In the genomic region with DNA sequence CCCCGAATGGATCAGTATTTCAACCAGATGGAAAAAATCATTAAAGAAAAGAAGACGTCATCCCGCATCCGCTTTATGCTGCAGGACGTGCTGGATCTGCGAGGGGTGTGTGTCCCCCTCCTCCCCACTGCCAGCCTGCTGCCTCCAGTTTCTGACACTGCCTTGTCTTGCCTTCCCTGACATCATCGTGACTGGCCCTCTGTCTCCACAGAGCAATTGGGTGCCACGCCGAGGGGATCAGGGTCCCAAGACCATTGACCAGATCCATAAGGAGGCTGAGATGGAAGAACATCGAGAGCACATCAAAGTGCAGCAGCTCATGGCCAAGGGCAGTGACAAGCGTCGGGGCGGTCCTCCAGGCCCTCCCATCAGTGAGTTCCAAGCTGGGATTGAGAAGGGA, we compare ENCODE assay signal across 17 cellular contexts. TPM values are rescaled to one million over a fixed set of nuclear protein-coding genes. Genes with fewer than 3 reads are reported as not detected.
DNase-seq lines count a peak whose midpoint lies in the region; ATAC-seq and TF ChIP-seq lines count a peak whose summit lies in the region.
"Had no signal": no experiment of that assay in that cellular context is flagged by ENCODE, and none has a peak within 500 bp of the region (broad histone marks: within the 10 kb centered on the region; RNA-seq: fewer than 3 reads in every experiment).

No MANE protein-coding gene starts in this region.

- CTCF ChIA-PET in activated CD4-positive, alpha-beta T cell treated with anti-CD3 and anti-CD28 coated beads for 36 hours (lab: Charles Lee): interaction anchor here (1.0 to 1.4 kb wide), 3 partner anchors 13 to 28 kb away, joined by 3 to 4 read pairs (median 4); no protein-coding TSS in a partner anchor

- no peak for ATAC-seq in activated CD4-positive, alpha-beta T cell treated with anti-CD3 and anti-CD28 coated beads for 36 hours
- no peak for ATAC-seq in CD4-positive, CD25-positive, alpha-beta regulatory T cell (ENCODE audit: low read depth in 2 of 2)
- ATAC-seq in GM18861 (IDR thresholded peaks at IDR 0.05; ENCODE audit: unreplicated experiment): no peak
- ATAC-seq: T-cell had no signal

- peak overlapping the region; percentile 65 for H3K27ac Mint-ChIP-seq in activated CD4-positive, alpha-beta T cell treated with anti-CD3 and anti-CD28 coated beads for 36 hours
- peak overlapping the region in 2 of 3 donors; percentile 46 to 52 for H3K27ac Mint-ChIP-seq in CD4-positive, CD25-positive, alpha-beta regulatory T cell
- peak overlapping the region; percentile 42 for H3K27ac Mint-ChIP-seq in chondrocyte (ENCODE audit: unreplicated experiment)
- H3K27ac Mint-ChIP-seq: mesothelial cell of epicardium had no signal

- no peaks in the 10 kb centered on the region for H3K9me3 Mint-ChIP-seq in activated CD4-positive, alpha-beta T cell treated with anti-CD3 and anti-CD28 coated beads for 36 hours (ENCODE audit: low read depth)
- H3K9me3 Mint-ChIP-seq in CD4-positive, CD25-positive, alpha-beta regulatory T cell: no peaks in the 10 kb centered on the region
- H3K9me3 Mint-ChIP-seq in chondrocyte (ENCODE audit: low read depth): no peaks in the 10 kb centered on the region
- H3K9me3 Mint-ChIP-seq: mesothelial cell of epicardium, neural crest cell, T-cell had no signal

- peaks cover 95% of the 10 kb centered on the region for H3K36me3 ChIP-seq in CD4-positive, CD25-positive, alpha-beta regulatory T cell (ENCODE audit: control insufficient read depth, insufficient read depth, low read length)

- intact Hi-C loops in activated CD4-positive, alpha-beta T cell treated with anti-CD3 and anti-CD28 coated beads for 36 hours (cut with DNase I, micrococcal nuclease): no loop called here

- peaks cover 42% of the 10 kb centered on the region for H3K4me1 Mint-ChIP-seq in activated CD4-positive, alpha-beta T cell treated with anti-CD3 and anti-CD28 coated beads for 36 hours
- peaks cover 0 to 6% (median 2%) of the 10 kb centered on the region in 4 donors for H3K4me1 Mint-ChIP-seq in CD4-positive, CD25-positive, alpha-beta regulatory T cell
- H3K4me1 Mint-ChIP-seq in chondrocyte (ENCODE audit: low read depth): peaks cover 22% of the 10 kb centered on the region
- H3K4me1 Mint-ChIP-seq: mesothelial cell of epicardium, neural crest cell, T-cell had no signal

- no peaks in the 10 kb centered on the region for H3K9me3 ChIP-seq in CD4-positive, CD25-positive, alpha-beta regulatory T cell (ENCODE audit: control insufficient read depth in 2 of 2, low read length in 2 of 2)
- H3K9me3 ChIP-seq: BLaER1 treated with 17β-estradiol and CSF1 and Interleukin-3, amounts not matched to agents 10 nM and 100 nM had no signal

- H3K27me3 ChIP-seq in CD4-positive, CD25-positive, alpha-beta regulatory T cell (ENCODE audit: control insufficient read depth, insufficient read depth, low read length): no peaks in the 10 kb centered on the region
- H3K27me3 ChIP-seq: BLaER1 treated with 17β-estradiol and CSF1 and Interleukin-3, amounts not matched to agents 10 nM and 100 nM; brain microvascular endothelial cell; foreskin keratinocyte had no signal

- no peak for TF ChIP-seq CTCF in chondrocyte (IDR thresholded peaks at IDR 0.05)

- no peak overlapping the region for H3K4me3 Mint-ChIP-seq in activated CD4-positive, alpha-beta T cell treated with anti-CD3 and anti-CD28 coated beads for 36 hours
- no peak overlapping the region for H3K4me3 Mint-ChIP-seq in CD4-positive, CD25-positive, alpha-beta regulatory T cell
- H3K4me3 Mint-ChIP-seq in chondrocyte (ENCODE audit: unreplicated experiment): no peak overlapping the region
- H3K4me3 Mint-ChIP-seq: mesothelial cell of epicardium, neural crest cell, T-cell had no signal

- DNase-seq in activated CD4-positive, alpha-beta T cell treated with anti-CD3 and anti-CD28 coated beads for 36 hours: no peak
- no peak for DNase-seq in activated CD4-positive, alpha-beta T cell treated with anti-CD3 and anti-CD28 coated beads, Interleukin-2, amount 50 U/mL, for 4 hours
- no peak for DNase-seq in CD4-positive, CD25-positive, alpha-beta regulatory T cell
- DNase-seq in chondrocyte (ENCODE audit: low spot score) (no peak), NCI-H146 (lab: John Stamatoyannopoulos, UW) (no peak)
- DNase-seq: 8988T, brain microvascular endothelial cell, cortex of kidney, DMS153, foreskin keratinocyte, NCI-H2029, NCI-H446, T-cell had no signal

- H3K4me3 ChIP-seq in CD4-positive, CD25-positive, alpha-beta regulatory T cell (ENCODE audit: low read depth, low read length): no peak overlapping the region
- H3K4me3 ChIP-seq: BLaER1 treated with 17β-estradiol and CSF1 and Interleukin-3, amounts not matched to agents 10 nM and 100 nM had no signal

- H3K27me3 Mint-ChIP-seq in activated CD4-positive, alpha-beta T cell treated with anti-CD3 and anti-CD28 coated beads for 36 hours: no peaks in the 10 kb centered on the region
- H3K27me3 Mint-ChIP-seq in CD4-positive, CD25-positive, alpha-beta regulatory T cell: no peaks in the 10 kb centered on the region
- H3K27me3 Mint-ChIP-seq in chondrocyte (ENCODE audit: low read depth): no peaks in the 10 kb centered on the region
- H3K27me3 Mint-ChIP-seq: T-cell had no signal

- no peaks in the 10 kb centered on the region for H3K4me1 ChIP-seq in CD4-positive, CD25-positive, alpha-beta regulatory T cell (ENCODE audit: control insufficient read depth, insufficient read depth, low read length, poor library complexity, severe bottlenecking)

- POLR2A ChIA-PET in activated CD4-positive, alpha-beta T cell treated with anti-CD3 and anti-CD28 coated beads for 36 hours (lab: Charles Lee): interaction anchor here (0.7 to 2.5 kb wide), 5 partner anchors 9 to 82 kb away, joined by 3 to 10 read pairs (median 3); no protein-coding TSS in a partner anchor

- no peak overlapping the region for H3K27ac ChIP-seq in CD4-positive, CD25-positive, alpha-beta regulatory T cell (ENCODE audit: insufficient read depth, low read length, poor library complexity, severe bottlenecking)
- H3K27ac ChIP-seq: BLaER1 treated with 17β-estradiol and CSF1 and Interleukin-3, amounts not matched to agents 10 nM and 100 nM; brain microvascular endothelial cell; foreskin keratinocyte had no signal

- peaks cover 94% of the 10 kb centered on the region for H3K36me3 Mint-ChIP-seq in activated CD4-positive, alpha-beta T cell treated with anti-CD3 and anti-CD28 coated beads for 36 hours (ENCODE audit: low read depth)
- H3K36me3 Mint-ChIP-seq in CD4-positive, CD25-positive, alpha-beta regulatory T cell: peaks cover 74% of the 10 kb centered on the region
- peaks cover 76% of the 10 kb centered on the region for H3K36me3 Mint-ChIP-seq in chondrocyte (ENCODE audit: low read depth)

RNA-seq across cellular contexts. Expression of a gene that starts 10.9 kb away (rescaled TPM):
- 100 to 1,000 TPM; 479 to 556 TPM for total RNA-seq in activated CD4-positive, alpha-beta T cell treated with anti-CD3 and anti-CD28 coated beads for 36 hours
- 182 TPM for total RNA-seq in CD4-positive, CD25-positive, alpha-beta regulatory T cell
- 10 to 100 TPM; 13.7 to 18.8 (median 16.5) TPM for polyA plus RNA-seq in CD4-positive, CD25-positive, alpha-beta regulatory T cell
- total RNA-seq in chondrocyte: 388 to 532 TPM (median 403 TPM) in 3 replicates

RNA-seq across cellular contexts. Expression of a gene that starts 12.1 kb away (rescaled TPM):
- total RNA-seq in activated CD4-positive, alpha-beta T cell treated with anti-CD3 and anti-CD28 coated beads for 36 hours: 1 to 10 TPM; 3.7 to 4.5 TPM
- 13.8 TPM for total RNA-seq in CD4-positive, CD25-positive, alpha-beta regulatory T cell
- polyA plus RNA-seq in CD4-positive, CD25-positive, alpha-beta regulatory T cell: 1 to 10 TPM; 2.0 to 4.3 (median 2.3) TPM
- total RNA-seq in chondrocyte: 13.4 to 15.3 TPM (median 13.4 TPM) in 3 replicates

RNA-seq across cellular contexts. Expression of a gene that starts 26.2 kb away (rescaled TPM):
- 100 to 1,000 TPM; 207 to 236 TPM for total RNA-seq in activated CD4-positive, alpha-beta T cell treated with anti-CD3 and anti-CD28 coated beads for 36 hours
- 162 TPM for total RNA-seq in CD4-positive, CD25-positive, alpha-beta regulatory T cell
- 100 to 1,000 TPM; 151 to 206 (median 190) TPM for polyA plus RNA-seq in CD4-positive, CD25-positive, alpha-beta regulatory T cell
- 237 to 288 TPM (median 238 TPM) in 3 replicates for total RNA-seq in chondrocyte

RNA-seq across cellular contexts. Expression of a gene that starts 36.1 kb away (rescaled TPM):
- total RNA-seq in activated CD4-positive, alpha-beta T cell treated with anti-CD3 and anti-CD28 coated beads for 36 hours: 1 to 10 TPM; 4.6 to 4.7 TPM
- total RNA-seq in CD4-positive, CD25-positive, alpha-beta regulatory T cell: 4.7 TPM
- under 1 TPM in 3 of 4 donors, not detected in 1; 0.30 to 0.59 (median 0.54) TPM for polyA plus RNA-seq in CD4-positive, CD25-positive, alpha-beta regulatory T cell
- 3.1 to 6.5 TPM (median 3.1 TPM) in 3 replicates for total RNA-seq in chondrocyte

RNA-seq across cellular contexts. Expression of a gene that starts 36.2 kb away (rescaled TPM):
- total RNA-seq in activated CD4-positive, alpha-beta T cell treated with anti-CD3 and anti-CD28 coated beads for 36 hours: 100 to 1,000 TPM; 130 to 143 TPM
- total RNA-seq in CD4-positive, CD25-positive, alpha-beta regulatory T cell: 39.4 TPM
- polyA plus RNA-seq in CD4-positive, CD25-positive, alpha-beta regulatory T cell: 10 to 100 TPM; 56.8 to 64.9 (median 60.3) TPM
- 49.8 to 71.0 TPM (median 50.4 TPM) in 3 replicates for total RNA-seq in chondrocyte
